20 cellular contexts compared by ENCODE assay signal in genomic region chr11:69746780-69747742, GRCh38. TPM values are rescaled to one million over a fixed set of nuclear protein-coding genes. Genes with fewer than 3 reads are reported as not detected.
"Had no signal": no experiment of that assay in that cellular context is flagged by ENCODE, and none has a peak within 500 bp of the region (broad histone marks: within the 10 kb centered on the region; RNA-seq: fewer than 3 reads in every experiment).

No MANE protein-coding gene starts in this region.

- H2AFZ ChIP-seq: parathyroid adenoma had no signal

- H3K36me3 Mint-ChIP-seq: activated naive CD8-positive, alpha-beta T cell had no signal

- H3K36me3 ChIP-seq: breast epithelium, spleen, upper lobe of left lung had no signal

- H3K27ac ChIP-seq: breast epithelium, parathyroid adenoma, spleen, upper lobe of left lung, VCaP had no signal

- H3K4me3 ChIP-seq: breast epithelium, spleen, upper lobe of left lung had no signal

- H3K27ac Mint-ChIP-seq: activated CD4-positive, alpha-beta memory T cell treated with anti-CD3 and anti-CD28 coated beads, Interleukin-2, amount 10 ng/mL, durations not matched to agents 7 days and 5 days; activated naive CD8-positive, alpha-beta T cell had no signal

- H3K79me2 ChIP-seq: parathyroid adenoma had no signal

- H3K27me3 ChIP-seq: upper lobe of left lung had no signal

- H3K9me3 Mint-ChIP-seq: activated CD4-positive, alpha-beta memory T cell treated with anti-CD3 and anti-CD28 coated beads, Interleukin-2, amount 10 ng/mL, durations not matched to agents 7 days and 5 days had no signal

- H3K9ac ChIP-seq: parathyroid adenoma had no signal

- DNase-seq: activated CD4-positive, alpha-beta memory T cell treated with anti-CD3 and anti-CD28 coated beads, Interleukin-2, amount 10 ng/mL, durations not matched to agents 7 days and 5 days; activated gamma-delta T cell; activated T-cell treated with anti-CD3 and anti-CD28 coated beads, Interleukin-2, amount 50 U/mL, for 48 hours; effector CD4-positive, alpha-beta T cell; hypothalamus; left colon; spleen; stimulated activated CD4-positive, alpha-beta T cell treated with anti-CD3 and anti-CD28 coated beads, Interleukin-1b, Interleukin-23, amount 100 ng/mL, for 48 hours; stimulated activated naive CD4-positive, alpha-beta T cell treated with Interleukin-2 at 50 U/mL for 16 hours; T-helper 1 cell; upper lobe of left lung had no signal

- ATAC-seq: left colon had no signal

- H3K9me3 ChIP-seq: breast epithelium, spleen, upper lobe of left lung had no signal

- H3K4me1 ChIP-seq: breast epithelium, parathyroid adenoma, spleen, upper lobe of left lung had no signal

- H3K4me1 Mint-ChIP-seq: activated CD4-positive, alpha-beta memory T cell treated with anti-CD3 and anti-CD28 coated beads, Interleukin-2, amount 10 ng/mL, durations not matched to agents 7 days and 5 days had no signal

- H3K4me3 Mint-ChIP-seq: activated CD4-positive, alpha-beta memory T cell treated with anti-CD3 and anti-CD28 coated beads, Interleukin-2, amount 10 ng/mL, durations not matched to agents 7 days and 5 days; activated naive CD8-positive, alpha-beta T cell had no signal

RNA-seq across cellular contexts. Expression of gene FGF4, which starts 28.1 kb away (rescaled TPM):
- total RNA-seq: activated CD4-positive, alpha-beta memory T cell treated with anti-CD3 and anti-CD28 coated beads, Interleukin-2, amount 10 ng/mL, durations not matched to agents 7 days and 5 days; breast epithelium; endothelial cell of umbilical vein; fibroblast of lung; left colon; lung microvascular endothelial cell; renal cortical epithelial cell; spleen; upper lobe of left lung had no signal
- polyA plus RNA-seq: endothelial cell of umbilical vein, fibroblast of lung, neural cell, spleen had no signal

RNA-seq across cellular contexts. Expression of gene FGF19, which starts 43.2 kb away (rescaled TPM):
- total RNA-seq: activated CD4-positive, alpha-beta memory T cell treated with anti-CD3 and anti-CD28 coated beads, Interleukin-2, amount 10 ng/mL, durations not matched to agents 7 days and 5 days; breast epithelium; endothelial cell of umbilical vein; fibroblast of lung; left colon; lung microvascular endothelial cell; renal cortical epithelial cell; spleen had no signal
- polyA plus RNA-seq: fibroblast of lung, spleen had no signal
